Comparison of ENCODE assay signal across 32 cellular contexts in genomic region chr18:61295153-61295552, GRCh38. TPM values are rescaled to one million over a fixed set of nuclear protein-coding genes. Genes with fewer than 3 reads are reported as not detected.
"Had no signal": no experiment of that assay in that cellular context is flagged by ENCODE, and none has a peak within 500 bp of the region (broad histone marks: within the 10 kb centered on the region; RNA-seq: fewer than 3 reads in every experiment).

No MANE protein-coding gene starts in this region.

- FAIRE-seq: colon, endometrium, endothelial cell of umbilical vein, frontal cortex had no signal

- H3K9me3 ChIP-seq: colonic mucosa, esophagus muscularis mucosa, esophagus squamous epithelium, gastrocnemius medialis, gastroesophageal sphincter, heart left ventricle, heart right ventricle had no signal

- ATAC-seq: effector memory CD8-positive, alpha-beta T cell; esophagus mucosa; foreskin keratinocyte; gastrocnemius medialis; gastroesophageal sphincter; heart left ventricle; heart right ventricle had no signal

- H3K36me3 ChIP-seq: colonic mucosa, esophagus muscularis mucosa, esophagus squamous epithelium, gastrocnemius medialis, gastroesophageal sphincter, heart left ventricle, heart right ventricle had no signal

- H3K27ac ChIP-seq: colonic mucosa, coronary artery, dorsolateral prefrontal cortex, epithelial cell of prostate, esophagus muscularis mucosa, esophagus squamous epithelium, foreskin keratinocyte, gastrocnemius medialis, gastroesophageal sphincter, heart left ventricle, heart right ventricle had no signal

- H3K27me3 ChIP-seq: colonic mucosa, esophagus muscularis mucosa, esophagus squamous epithelium, foreskin keratinocyte, gastrocnemius medialis, gastroesophageal sphincter, heart left ventricle, heart right ventricle had no signal

- H3K4me1 ChIP-seq: colonic mucosa, esophagus muscularis mucosa, esophagus squamous epithelium, foreskin keratinocyte, gastrocnemius medialis, gastroesophageal sphincter, heart left ventricle, heart right ventricle had no signal

- DNase-seq: colonic mucosa; cortex of kidney; dermis blood vessel endothelial cell; dorsolateral prefrontal cortex; effector CD4-positive, alpha-beta T cell; effector CD8-positive, alpha-beta T cell; effector memory CD4-positive, alpha-beta T cell; effector memory CD8-positive, alpha-beta T cell; endodermal cell; erythroblast; esophagus squamous epithelium; foreskin fibroblast; foreskin keratinocyte; foreskin melanocyte; gastrocnemius medialis; glutamatergic neuron; head of caudate nucleus; heart left ventricle; heart right ventricle had no signal

- H3K4me3 ChIP-seq: colonic mucosa, coronary artery, dorsolateral prefrontal cortex, esophagus muscularis mucosa, esophagus squamous epithelium, gastrocnemius medialis, gastroesophageal sphincter, heart left ventricle, heart right ventricle had no signal

RNA-seq across cellular contexts. Expression of gene CDH20, which starts 38.1 kb away (rescaled TPM):
- total RNA-seq: colonic mucosa, dermis microvascular lymphatic vessel endothelial cell, endothelial cell of umbilical vein, epithelial cell of proximal tubule, esophagus mucosa, fibroblast of lung, foreskin keratinocyte, glomerular endothelial cell had no signal
- polyA plus RNA-seq: endothelial cell of umbilical vein, foreskin keratinocyte had no signal
